8 cellular contexts compared by ENCODE assay signal in the genomic region with DNA sequence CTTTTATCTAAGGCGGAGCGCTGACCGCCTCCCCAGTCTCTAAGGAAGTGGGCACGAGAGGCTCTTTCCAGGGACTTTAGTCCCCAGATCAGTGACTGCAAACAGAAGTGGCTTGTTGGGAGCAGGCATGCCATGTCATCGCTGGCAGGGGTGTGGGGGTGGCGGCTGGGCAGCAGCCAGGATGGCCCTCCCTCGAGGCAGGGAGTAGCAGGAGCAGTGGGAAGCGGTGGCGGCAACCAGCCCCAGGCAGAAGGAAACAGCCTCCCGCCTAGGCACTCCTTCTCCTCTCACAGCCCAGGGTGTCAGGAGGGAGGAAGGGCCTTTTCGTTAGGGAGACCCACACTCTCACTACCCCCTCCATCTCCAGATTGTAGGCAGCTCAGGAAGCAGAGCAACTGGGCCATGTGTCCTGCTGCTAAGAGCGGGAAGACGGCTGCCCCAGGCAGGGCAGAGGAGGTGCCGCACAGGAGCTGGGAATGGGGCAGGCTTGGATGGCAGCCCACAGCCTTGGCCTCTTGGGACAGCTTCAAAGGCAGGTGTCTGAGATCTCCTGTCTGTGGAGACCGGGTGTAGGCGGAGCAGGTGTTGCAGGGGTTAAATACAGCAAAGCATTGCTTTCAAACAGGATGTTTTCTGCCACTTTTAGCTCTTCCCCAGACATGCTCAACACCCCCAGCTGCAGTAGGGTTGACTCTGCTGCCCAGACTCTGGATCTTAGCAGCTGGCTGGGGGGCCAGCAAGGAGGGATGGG. TPM values are rescaled to one million over a fixed set of nuclear protein-coding genes. Genes with fewer than 3 reads are reported as not detected.
DNase-seq lines count a peak whose midpoint lies in the region; ATAC-seq and TF ChIP-seq lines count a peak whose summit lies in the region.

No MANE protein-coding gene starts in this region.

- H3K4me3 Mint-ChIP-seq in HFFc6 = no peak overlapping the region
- H3K4me3 Mint-ChIP-seq in activated naive CD8-positive, alpha-beta T cell treated with anti-CD3 and anti-CD28 coated beads, Interleukin-2, amount 50 U/mL, for 24 hours = peak overlapping the region; percentile 83

- 17 to 39% (median 24%) methylated on average over 9 to 16 of the region's 16 CpGs for WGBS in spleen, 5 donors

- peaks cover 0 to 13% (median 0%) of the 10 kb centered on the region in 6 donors for H3K36me3 ChIP-seq in spleen

- intact Hi-C loops in spleen (cut with DNase I; ENCODE audit: low total_unique reads) = no loop called here

- peak overlapping the region; percentile 36; the same call in 1 of the 2 replicates for H3K27ac Mint-ChIP-seq in HFFc6
- H3K27ac Mint-ChIP-seq in activated naive CD8-positive, alpha-beta T cell treated with anti-CD3 and anti-CD28 coated beads, Interleukin-2, amount 50 U/mL, for 24 hours = peak overlapping the region; percentile 97

- H3K27ac ChIP-seq in spleen = peak overlapping the region in 4 of 8 donors; percentile 43 to 51 (median 48)

- H3K4me1 Mint-ChIP-seq in HFFc6 (ENCODE audit: low read depth) = peaks cover 53% of the 10 kb centered on the region
- peaks cover 95% of the 10 kb centered on the region for H3K4me1 Mint-ChIP-seq in activated naive CD8-positive, alpha-beta T cell treated with anti-CD3 and anti-CD28 coated beads, Interleukin-2, amount 50 U/mL, for 24 hours

- peak; percentile 58 for ATAC-seq in GM18519 (IDR thresholded peaks at IDR 0.05; ENCODE audit: low FRiP score, unreplicated experiment)
- ATAC-seq in activated naive CD8-positive, alpha-beta T cell treated with anti-CD3 and anti-CD28 coated beads, Interleukin-2, amount 50 U/mL, for 24 hours = no peak

- TF ChIP-seq POLR2A in spleen (IDR thresholded peaks at IDR 0.05) = no peak

- peaks cover 13% of the 10 kb centered on the region for H3K36me3 Mint-ChIP-seq in HFFc6 (ENCODE audit: low read depth)
- H3K36me3 Mint-ChIP-seq in activated naive CD8-positive, alpha-beta T cell treated with anti-CD3 and anti-CD28 coated beads, Interleukin-2, amount 50 U/mL, for 24 hours (ENCODE audit: low read depth) = peaks cover 67% of the 10 kb centered on the region

- H3K27me3 Mint-ChIP-seq in HFFc6 (ENCODE audit: insufficient read depth) = no peaks in the 10 kb centered on the region; the same call in 1 of the 2 replicates
- H3K27me3 Mint-ChIP-seq in activated naive CD8-positive, alpha-beta T cell treated with anti-CD3 and anti-CD28 coated beads, Interleukin-2, amount 50 U/mL, for 24 hours = no peaks in the 10 kb centered on the region

- no peaks in the 10 kb centered on the region for H3K9me3 Mint-ChIP-seq in HFFc6
- no peaks in the 10 kb centered on the region for H3K9me3 Mint-ChIP-seq in activated naive CD8-positive, alpha-beta T cell treated with anti-CD3 and anti-CD28 coated beads, Interleukin-2, amount 50 U/mL, for 24 hours

- peaks cover 13 to 54% (median 39%) of the 10 kb centered on the region in 6 donors for H3K4me1 ChIP-seq in spleen

- H3K4me3 ChIP-seq in spleen = peak overlapping the region in 1 of 8 donors; percentile 50

- TF ChIP-seq CTCF in HFFc6 (IDR thresholded peaks at IDR 0.05) (no peak), spleen (IDR thresholded peaks at IDR 0.05 in 8 of 11, conservative IDR thresholded peaks at IDR 0.05 in 3 of 11) (no peak)

- DNase-seq in HFFc6 = no peak
- peak; percentile 76 for DNase-seq in NCI-H2107 treated with DMSO at 0.1 percent for 48 hours (lab: John Stamatoyannopoulos, UW; ENCODE audit: unreplicated experiment)
- peak; percentile 52 for DNase-seq in activated naive CD8-positive, alpha-beta T cell treated with anti-CD3 and anti-CD28 coated beads, Interleukin-2, amount 50 U/mL, for 24 hours
- DNase-seq in stimulated activated CD4-positive, alpha-beta T cell treated with anti-CD3 and anti-CD28 coated beads, Interleukin-4, amount 100 ng/mL, for 24 hours = peak; percentile 48
- DNase-seq in spleen = no peak
- DNase-seq in NCI-H510A (lab: John Stamatoyannopoulos, UW) = no peak
- DNase-seq in NCI-H226 = no peak

- H3K27me3 ChIP-seq in spleen (replicated peaks in 1 of 7) = peaks cover 0 to 13% (median 0%) of the 10 kb centered on the region in 7 donors

- H3K9me3 ChIP-seq in spleen = no peaks in the 10 kb centered on the region

RNA-seq across cellular contexts. Expression of a gene that starts 21.8 kb away (rescaled TPM):
- total RNA-seq in HFFc6 (2021; fragmentation: NEBNext Ultra II Directional; extraction: Animal tissue kit (Norgen Biotek cat#: 25700)) = 10 to 100 TPM in 3 of 6 experiments, 1 to 10 TPM in 3; 8.4 to 14.8 (median 10.1) TPM
- total RNA-seq in spleen = 10 to 100 TPM in 1 of 7 donors, 1 to 10 TPM in 6; 5.5 to 10.5 (median 6.4) TPM
- polyA plus RNA-seq in spleen = under 1 TPM; 0.70 to 0.89 (median 0.83) TPM

Comparison
In these comparisons a context has a peak if more than half of its experiments do, and no peak if none do; other contexts are left out.
1. DNase-seq: peak in NCI-H2107 treated with DMSO at 0.1 percent for 48 hours (single experiment), activated naive CD8-positive, alpha-beta T cell treated with anti-CD3 and anti-CD28 coated beads, Interleukin-2, amount 50 U/mL, for 24 hours (single experiment) and stimulated activated CD4-positive, alpha-beta T cell treated with anti-CD3 and anti-CD28 coated beads, Interleukin-4, amount 100 ng/mL, for 24 hours (single experiment); none in HFFc6 (single experiment), spleen (single experiment), NCI-H510A (single experiment) and NCI-H226 (single experiment).